23 cellular contexts compared by ENCODE assay signal in the genomic region with DNA sequence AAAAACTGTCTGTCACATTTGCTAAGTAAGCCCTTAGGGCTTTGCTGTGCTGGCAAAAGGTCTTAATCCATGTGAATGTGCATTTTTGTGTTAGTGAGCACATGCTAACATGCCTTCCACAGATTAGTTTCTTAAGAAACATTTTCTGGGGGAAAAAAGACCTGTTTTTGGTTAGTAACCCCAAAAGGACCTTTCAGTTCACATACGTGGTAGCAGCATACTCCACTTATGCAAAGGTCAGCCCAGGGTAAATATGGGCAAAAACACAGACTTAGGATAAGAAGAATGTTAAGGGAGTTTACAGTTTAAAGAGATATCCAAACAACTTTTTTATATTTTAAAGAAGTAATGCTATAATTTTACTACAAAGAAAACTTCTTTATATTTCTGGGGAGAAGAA.
DNase-seq lines count a peak whose midpoint lies in the region; ATAC-seq and TF ChIP-seq lines count a peak whose summit lies in the region.
"Had no signal": no experiment of that assay in that cellular context is flagged by ENCODE, and none has a peak within 500 bp of the region (broad histone marks: within the 10 kb centered on the region; RNA-seq: fewer than 3 reads in every experiment).

No MANE protein-coding gene starts in this region.

- H2AFZ ChIP-seq in MM.1S (ENCODE audit: low read length) (no peak overlapping the region), mesenchymal stem cell (ENCODE audit: low read depth, low read length) (no peak overlapping the region)
- H2AFZ ChIP-seq: GM23338 had no signal

- peak overlapping the region; percentile 49 for H3K27ac Mint-ChIP-seq in type B pancreatic cell
- H3K27ac Mint-ChIP-seq: GM23338, H9 had no signal

- intact Hi-C loops in esophagus squamous epithelium (cut with DNase I): no loop called here

- H3K4me2 ChIP-seq in MM.1S (ENCODE audit: low read depth, low read length) (0 out of 2 replicates have a peak overlapping the region, but pooled peaks have one; percentile 4), mesenchymal stem cell (ENCODE audit: low read length, poor library complexity, severe bottlenecking) (no peak overlapping the region)
- H3K4me2 ChIP-seq: GM23338, SK-N-SH had no signal

- no peak for TF ChIP-seq POLR2A in esophagus squamous epithelium (IDR thresholded peaks at IDR 0.05)

- WGBS in mesenchymal stem cell: no CpG with 5 or more reads among the region's 1 CpG
- WGBS in esophagus squamous epithelium, 2 donors: 31 to 42% methylated on average over 1 of the region's 1 CpG

- H4K20me1 ChIP-seq in MM.1S (ENCODE audit: insufficient read depth, low read length): no peaks in the 10 kb centered on the region

- H2BK5ac ChIP-seq in mesenchymal stem cell (ENCODE audit: low read depth, low read length, poor library complexity, severe bottlenecking): no peak overlapping the region

- H3K14ac ChIP-seq in mesenchymal stem cell (ENCODE audit: low read length in 2 of 2): no peak overlapping the region

- peak overlapping the region; percentile 41 for H4K8ac ChIP-seq in mesenchymal stem cell (ENCODE audit: low read length)

- in situ Hi-C loops in GM13977 (cut with MboI; ENCODE audit: low pct_unique_long_range_greater_than_20kb, low sequenced_read_pairs, unreplicated experiment): no loop called here

- no peaks in the 10 kb centered on the region for H3K79me1 ChIP-seq in mesenchymal stem cell (replicated peaks; ENCODE audit: low read length, poor library complexity, severe bottlenecking)

- H2BK12ac ChIP-seq in mesenchymal stem cell (ENCODE audit: low read length in 2 of 2): peak overlapping the region in 1 of 2 experiments; percentile 84

- no peaks in the 10 kb centered on the region for H3F3A ChIP-seq in MM.1S (ENCODE audit: insufficient read depth, low read length)

- no peaks in the 10 kb centered on the region for H3K9me3 Mint-ChIP-seq in type B pancreatic cell
- H3K9me3 Mint-ChIP-seq: CD4-positive, alpha-beta memory T cell; GM23338; H9; IgD-negative memory B cell had no signal

- H3K36me3 ChIP-seq in MM.1S (replicated peaks; ENCODE audit: insufficient read depth, low read length): no peaks in the 10 kb centered on the region
- H3K36me3 ChIP-seq in mesenchymal stem cell (ENCODE audit: control insufficient read depth in 1 of 2, insufficient read depth in 2 of 2, low read depth in 1 of 2, low read length in 2 of 2): no peaks in the 10 kb centered on the region
- H3K36me3 ChIP-seq in esophagus squamous epithelium: no peaks in the 10 kb centered on the region

- peak overlapping the region in 1 of 2 experiments; percentile 35 for H3K4ac ChIP-seq in mesenchymal stem cell (ENCODE audit: low read depth in 1 of 2, low read length in 2 of 2)

- 0 out of 2 replicates have a peak, but pooled peaks cover 4% of the 10 kb centered on the region for H3K27me3 ChIP-seq in MM.1S (replicated peaks; ENCODE audit: insufficient read depth, low read length)
- no peaks in the 10 kb centered on the region for H3K27me3 ChIP-seq in mesenchymal stem cell (ENCODE audit: control insufficient read depth in 1 of 2, insufficient read depth in 1 of 2, low read length in 2 of 2)
- no peaks in the 10 kb centered on the region for H3K27me3 ChIP-seq in esophagus squamous epithelium

- peak overlapping the region in 1 of 2 experiments; percentile 11 for H3K18ac ChIP-seq in mesenchymal stem cell (ENCODE audit: low read depth in 1 of 2, low read length in 2 of 2)

- H3K23ac ChIP-seq in mesenchymal stem cell (ENCODE audit: low read length in 2 of 2): no peak overlapping the region

- H3K27me3 Mint-ChIP-seq in type B pancreatic cell: no peaks in the 10 kb centered on the region

- H3K9me3 ChIP-seq in MM.1S (replicated peaks; ENCODE audit: insufficient read depth, low read length) (no peaks in the 10 kb centered on the region), mesenchymal stem cell (ENCODE audit: control insufficient read depth, low read length) (no peaks in the 10 kb centered on the region), esophagus squamous epithelium (no peaks in the 10 kb centered on the region)
- H3K9me3 ChIP-seq: SK-N-SH had no signal

- H3K9me2 ChIP-seq in MM.1S (replicated peaks; ENCODE audit: insufficient read depth, low read length): no peaks in the 10 kb centered on the region
- H3K9me2 ChIP-seq: SK-N-SH had no signal

- no peaks in the 10 kb centered on the region for H3K79me2 ChIP-seq in MM.1S (ENCODE audit: low read length)

- DNase-seq in GM13977 (ENCODE audit: low spot score) (peak; percentile 5), MM.1S (peak; percentile 42), mesenchymal stem cell (no peak), type B pancreatic cell (ENCODE audit: extremely low spot score, unreplicated experiment) (no peak), esophagus squamous epithelium (lab: John Stamatoyannopoulos, UW) (no peak), T-helper 1 cell (no peak)
- DNase-seq: C1 segment of cervical spinal cord, COR-L47, H9, NCI-H1105 treated with DMSO at 0.1 percent for 48 hours, NCI-H146, NCI-H1930, NCI-H2107, NCI-H524, NCI-H748 treated with DMSO at 0.1 percent for 48 hours, SIG-M5, SK-N-SH, SW 1271 had no signal

- H2BK120ac ChIP-seq in mesenchymal stem cell (ENCODE audit: low read depth, low read length): no peak overlapping the region

- H3K27ac ChIP-seq in MM.1S (ENCODE audit: low read length) (no peak overlapping the region), mesenchymal stem cell (ENCODE audit: low read length, poor library complexity, severe bottlenecking) (no peak overlapping the region), esophagus squamous epithelium (no peak overlapping the region)
- H3K27ac ChIP-seq: HL-60 had no signal

- H3K9ac ChIP-seq in MM.1S (ENCODE audit: low read length) (no peak overlapping the region), mesenchymal stem cell (ENCODE audit: low read length) (no peak overlapping the region)
- H3K9ac ChIP-seq: SK-N-SH had no signal

- H2AK5ac ChIP-seq in mesenchymal stem cell (ENCODE audit: low read length, severe bottlenecking): no peak overlapping the region

- H3K4me1 Mint-ChIP-seq in type B pancreatic cell (ENCODE audit: unreplicated experiment): peaks cover 15% of the 10 kb centered on the region
- H3K4me1 Mint-ChIP-seq: CD4-positive, alpha-beta memory T cell; GM23338 had no signal

- H4K91ac ChIP-seq in mesenchymal stem cell (ENCODE audit: low read length): no peak overlapping the region

- no peak overlapping the region for H3K4me3 Mint-ChIP-seq in type B pancreatic cell
- H3K4me3 Mint-ChIP-seq: CD4-positive, alpha-beta memory T cell; GM23338; H9; IgD-negative memory B cell had no signal

- H3K4me1 ChIP-seq in MM.1S (ENCODE audit: low read length) (peaks cover 20% of the 10 kb centered on the region), mesenchymal stem cell (ENCODE audit: control insufficient read depth, insufficient read depth, low read depth, low read length) (no peaks in the 10 kb centered on the region), esophagus squamous epithelium (peaks cover 0 to 9% (median 4%) of the 10 kb centered on the region in 3 donors)

- no peak overlapping the region for H2BK15ac ChIP-seq in mesenchymal stem cell (ENCODE audit: low read depth, poor library complexity, severe bottlenecking)

- no peaks in the 10 kb centered on the region for H3K36me3 Mint-ChIP-seq in type B pancreatic cell
- H3K36me3 Mint-ChIP-seq: CD4-positive, alpha-beta memory T cell; IgD-negative memory B cell had no signal

- ATAC-seq in HG02885 (IDR thresholded peaks at IDR 0.05; ENCODE audit: poor library complexity, unreplicated experiment): no peak
- ATAC-seq: GM23338 had no signal

- H3K4me3 ChIP-seq in MM.1S (ENCODE audit: low read length) (no peak overlapping the region), mesenchymal stem cell (ENCODE audit: insufficient read depth in 1 of 2, low read depth in 1 of 2, low read length in 2 of 2) (no peak overlapping the region), esophagus squamous epithelium (no peak overlapping the region)
- H3K4me3 ChIP-seq: GM23338 had no signal

- no peak for TF ChIP-seq CTCF in GM13977 (IDR thresholded peaks at IDR 0.05; ENCODE audit: extremely low read depth, insufficient read depth, missing control alignments)
- TF ChIP-seq CTCF in MM.1S (IDR thresholded peaks at IDR 0.05; ENCODE audit: low read length): no peak
- TF ChIP-seq CTCF in type B pancreatic cell (conservative IDR thresholded peaks at IDR 0.05): no peak
- TF ChIP-seq CTCF in esophagus squamous epithelium (IDR thresholded peaks at IDR 0.05): no peak

Comparison
In these comparisons a context has a peak if more than half of its experiments do, and no peak if none do; other contexts are left out.
1. DNase-seq: peak in GM13977 (single experiment) and MM.1S (single experiment); none in mesenchymal stem cell (single experiment), type B pancreatic cell (single experiment), esophagus squamous epithelium (single experiment) and T-helper 1 cell (0 of 5).